16 cellular contexts compared by ENCODE assay signal in genomic region chr1:187853505-187853904, GRCh38.
A peak's percentile ranks its signal among the peaks of the same experiment; 100 is the strongest.
DNase-seq lines count a peak whose midpoint lies in the region; ATAC-seq lines count a peak whose summit lies in the region.
"Had no signal": no experiment of that assay in that cellular context is flagged by ENCODE, and none has a peak within 500 bp of the region (broad histone marks: within the 10 kb centered on the region; RNA-seq: fewer than 3 reads in every experiment).

No MANE protein-coding gene starts in this region.

- H4K8ac ChIP-seq in mesendoderm (ENCODE audit: low read depth, low read length), result no peak overlapping the region

- DNase-seq in NCI-H1048 (lab: John Stamatoyannopoulos, UW) (peak; percentile 96), NCI-H526 treated with DMSO at 0.1 percent for 48 hours (lab: John Stamatoyannopoulos, UW) (peak; percentile 90), mesendoderm (peak; percentile 17), superior temporal gyrus (ENCODE audit: extremely low spot score) (no peak)
- no peak for DNase-seq in activated naive CD4-positive, alpha-beta T cell (lab: John Stamatoyannopoulos, UW)
- DNase-seq: Caco-2; CD4-positive, CD25-positive, alpha-beta regulatory T cell; CD8-positive, alpha-beta T cell; DMS153; DND-41; GM23248; H7; HCEC 1CT had no signal

- H3K79me2 ChIP-seq in mesendoderm (ENCODE audit: control insufficient read depth, insufficient read depth, low read length), result no peaks in the 10 kb centered on the region

- no peak for ATAC-seq in GM18909 (IDR thresholded peaks at IDR 0.05; ENCODE audit: poor library complexity, unreplicated experiment)
- ATAC-seq: CD8-positive, alpha-beta T cell had no signal

- no peak overlapping the region for H3K56ac ChIP-seq in mesendoderm (ENCODE audit: low read length)

- no peak overlapping the region for H3K4me2 ChIP-seq in mesendoderm (ENCODE audit: low read length)
- H3K4me2 ChIP-seq: BLaER1 had no signal

- no peak overlapping the region for H3K23ac ChIP-seq in mesendoderm (ENCODE audit: low read length)

- H3K36me3 ChIP-seq in mesendoderm (ENCODE audit: control insufficient read depth, insufficient read depth, low read length), result no peaks in the 10 kb centered on the region
- H3K36me3 ChIP-seq: BLaER1 had no signal

- no peaks in the 10 kb centered on the region for H3K79me1 ChIP-seq in mesendoderm (ENCODE audit: low read length)

- no peak overlapping the region for H3K4me3 ChIP-seq in mesendoderm (ENCODE audit: low read length)
- H3K4me3 ChIP-seq: BLaER1, GM23248 had no signal

- no peak overlapping the region for H2BK5ac ChIP-seq in mesendoderm (ENCODE audit: low read length)

- H2AK5ac ChIP-seq in mesendoderm (ENCODE audit: low read length), result no peak overlapping the region

- WGBS in mesendoderm (ENCODE audit: extremely low coverage, insufficient coverage, low lambda C conversion rate), result no CpG with 5 or more reads among the region's 2 CpGs

- H2BK15ac ChIP-seq in mesendoderm (replicated peaks; ENCODE audit: low read depth), result no peak overlapping the region

- H3K4ac ChIP-seq in mesendoderm (ENCODE audit: low read depth, low read length), result no peak overlapping the region

- H3K18ac ChIP-seq in mesendoderm (ENCODE audit: low read length), result no peak overlapping the region

- H2BK120ac ChIP-seq in mesendoderm (ENCODE audit: low read depth, low read length), result no peak overlapping the region

- H3K27ac ChIP-seq in mesendoderm (ENCODE audit: low read depth, low read length), result no peak overlapping the region
- H3K27ac ChIP-seq: BLaER1, C4-2B, GM23248 had no signal

- no peaks in the 10 kb centered on the region for H3K27me3 ChIP-seq in mesendoderm (ENCODE audit: insufficient read depth, low read length, poor library complexity)
- H3K27me3 ChIP-seq: BLaER1 had no signal

- H3K9ac ChIP-seq in mesendoderm (ENCODE audit: low read length), result no peak overlapping the region
- H3K9ac ChIP-seq: BLaER1, GM23248 had no signal

- no peak overlapping the region for H4K5ac ChIP-seq in mesendoderm (ENCODE audit: low read length)

- H3K4me1 ChIP-seq in mesendoderm (ENCODE audit: control insufficient read depth, low read depth, low read length), result no peaks in the 10 kb centered on the region
- H3K4me1 ChIP-seq: Caco-2 had no signal

Comparison
In these comparisons a context has a peak if more than half of its experiments do, and no peak if none do; other contexts are left out.
1. DNase-seq: peak in NCI-H1048 (single experiment), NCI-H526 treated with DMSO at 0.1 percent for 48 hours (single experiment) and mesendoderm (single experiment); none in activated naive CD4-positive, alpha-beta T cell (0 of 4) and superior temporal gyrus (single experiment).